Comparison of ENCODE assay signal across 8 cellular contexts in genomic region chr1:153535664-153536585, GRCh38. TPM values are rescaled to one million over a fixed set of nuclear protein-coding genes. Genes with fewer than 3 reads are reported as not detected.
DNase-seq lines count a peak whose midpoint lies in the region; ATAC-seq and TF ChIP-seq lines count a peak whose summit lies in the region.

S100A6 (minus strand) TSS chr1:153535991; CDS start chr1:153535339, 652 bp downstream.

- H3K9me3 ChIP-seq in sigmoid colon = no peaks in the 10 kb centered on the region

- peaks cover 0 to 44% (median 38%) of the 10 kb centered on the region in 4 donors for H3K4me1 ChIP-seq in sigmoid colon

- H3K27me3 ChIP-seq in sigmoid colon = no peaks in the 10 kb centered on the region

- intact Hi-C loops in sigmoid colon (cut with DNase I) = no loop called here

- H3K4me3 ChIP-seq in WI38 (ENCODE audit: low read depth, low read length) = peak within 1 kb of the TSS; percentile 99
- peak within 1 kb of the TSS; percentile 49 for H3K4me3 ChIP-seq in iPS-11a (ENCODE audit: low read depth, low read length)
- peak within 1 kb of the TSS; percentile 84 to 92 (median 91) for H3K4me3 ChIP-seq in sigmoid colon

- TF ChIP-seq POLR2A in GM15510 (IDR thresholded peaks at IDR 0.05; ENCODE audit: borderline replicate concordance, extremely low read depth, insufficient read length) (peak; percentile 55), sigmoid colon (IDR thresholded peaks at IDR 0.05) (peak; percentile 79 to 89)

- no peaks in the 10 kb centered on the region for H3K36me3 ChIP-seq in sigmoid colon

- no peak for TF ChIP-seq EP300 in sigmoid colon (IDR thresholded peaks at IDR 0.05)

- no peak for ATAC-seq in GM21381 (IDR thresholded peaks at IDR 0.05; ENCODE audit: unreplicated experiment)

- DNase-seq in NCI-H1092 (lab: John Stamatoyannopoulos, UW) (peak; percentile 50), brain pericyte (ENCODE audit: low read depth, low spot score) (peak; percentile 51), sigmoid colon (peak; percentile 97), DMS 273 (lab: John Stamatoyannopoulos, UW; ENCODE audit: unreplicated experiment) (no peak)

- WGBS in sigmoid colon, 2 donors = 0 to 2% methylated on average over 51 of the region's 51 CpGs

- TF ChIP-seq CTCF in WI38 (IDR thresholded peaks at IDR 0.05; ENCODE audit: low read depth, low read length) (no peak), sigmoid colon (IDR thresholded peaks at IDR 0.05) (no peak)

- H3K27ac ChIP-seq in sigmoid colon = peak within 1 kb of the TSS; percentile 98 to 99 (median 99)

RNA-seq across cellular contexts. Expression of gene S100A6, which starts in this region (rescaled TPM):
- total RNA-seq in sigmoid colon = 1,000 to 10,000 TPM in 1 of 4 donors, 100 to 1,000 TPM in 3; 445 to 1,159 (median 590) TPM
- 1,000 to 10,000 TPM; 4,079 to 7,223 (median 4,178) TPM for polyA plus RNA-seq in sigmoid colon

Comparison
In these comparisons a context has a peak if more than half of its experiments do, and no peak if none do; other contexts are left out.
1. H3K4me3 ChIP-seq: peak in every context shown above with its lines; median percentile 99 in WI38; 91 in sigmoid colon; 49 in iPS-11a.